17 cellular contexts compared by ENCODE assay signal in the genomic region with DNA sequence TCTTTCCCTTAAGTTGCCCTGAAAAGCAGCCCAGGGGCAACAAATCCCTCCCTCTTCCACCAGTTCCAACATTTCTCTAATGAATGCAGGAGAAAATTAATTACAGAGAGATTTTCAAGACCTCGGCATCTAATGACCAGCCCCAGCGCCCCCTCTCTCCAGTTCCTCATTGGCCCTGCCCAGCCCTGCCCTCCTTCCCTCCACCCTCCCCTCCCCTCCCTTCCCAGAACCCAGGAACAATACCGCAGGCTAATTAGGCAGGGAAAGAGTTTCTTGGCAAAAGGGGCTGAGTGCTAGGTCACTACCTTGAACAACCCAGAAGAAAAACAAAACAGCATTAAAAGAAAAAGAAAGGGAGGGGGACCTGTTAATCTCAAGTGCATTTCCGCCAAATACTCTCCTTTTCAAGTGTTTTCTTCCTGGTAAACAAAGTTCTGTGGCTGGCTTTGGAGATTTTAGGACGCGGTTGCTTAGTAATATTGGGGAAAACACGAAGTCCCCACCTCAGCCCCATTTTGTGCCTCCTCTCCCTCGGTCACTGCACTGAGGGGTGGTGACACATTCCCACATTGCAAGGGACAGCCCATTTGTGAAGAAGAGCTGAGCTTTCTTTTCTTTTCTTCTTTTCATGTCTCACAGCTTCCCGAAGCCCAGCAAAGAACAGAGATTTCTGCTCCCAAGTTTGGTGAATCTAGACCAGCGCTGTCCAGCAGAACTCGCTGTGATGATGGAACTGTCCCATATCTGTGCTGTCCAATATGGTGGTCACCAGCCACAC.
A peak's percentile ranks its signal among the peaks of the same experiment; 100 is the strongest.
DNase-seq lines count a peak whose midpoint lies in the region; ATAC-seq and TF ChIP-seq lines count a peak whose summit lies in the region.
"Had no signal": no experiment of that assay in that cellular context is flagged by ENCODE, and none has a peak within 500 bp of the region (broad histone marks: within the 10 kb centered on the region; RNA-seq: fewer than 3 reads in every experiment).

No MANE protein-coding gene starts in this region.

- H3K79me1 ChIP-seq in H9 (ENCODE audit: insufficient read depth, low read depth, low read length, poor library complexity, severe bottlenecking), result no peaks in the 10 kb centered on the region

- H3K27ac ChIP-seq in H9 (ENCODE audit: insufficient read length, low read depth, low read length) (no peak overlapping the region), adrenal gland (no peak overlapping the region), colonic mucosa (no peak overlapping the region)
- H3K27ac ChIP-seq: BLaER1 treated with 17β-estradiol and CSF1 and Interleukin-3, amounts not matched to agents 10 nM and 100 nM; PC-9; spleen; vagina; VCaP had no signal

- H3K4me1 Mint-ChIP-seq in H9, result peaks cover 13 to 14% of the 10 kb centered on the region in 2 experiments

- H2AFZ ChIP-seq in H9 (ENCODE audit: low read length), result no peak overlapping the region
- H2AFZ ChIP-seq: PC-9 had no signal

- H3K4me2 ChIP-seq in H9 (ENCODE audit: insufficient read depth, insufficient read length, low read length), result peak overlapping the region; percentile 34
- H3K4me2 ChIP-seq: BLaER1 treated with 17β-estradiol and CSF1 and Interleukin-3, amounts not matched to agents 10 nM and 100 nM; PC-9 had no signal

- no peaks in the 10 kb centered on the region for H3K23me2 ChIP-seq in H9 (ENCODE audit: insufficient read length, low read depth, low read length, poor library complexity, severe bottlenecking)

- no peak overlapping the region for H3K56ac ChIP-seq in H9 (ENCODE audit: insufficient read length, low read depth, low read length)

- peak; percentile 66 for DNase-seq in H9
- peak; percentile 36 for DNase-seq in NCI-H748 treated with DMSO at 0.1 percent for 48 hours (lab: John Stamatoyannopoulos, UW)
- DNase-seq in iPS-NIHi11 (ENCODE audit: low spot score), result peak; percentile 70
- peak; percentile 63 for DNase-seq in retina
- DNase-seq in Right ventricle myocardium inferior (ENCODE audit: missing footprints), result no peak
- DNase-seq in adrenal gland, result no peak
- DNase-seq in colonic mucosa, result no peak
- DNase-seq: aorta; effector CD8-positive, alpha-beta T cell; NCI-H524; PC-9; spleen; stimulated activated naive CD8-positive, alpha-beta T cell treated with anti-CD3 and anti-CD28 coated beads, Interleukin-15, Interleukin-2, amounts not matched to agents 100 U/mL and 50 U/mL, for 24 hours had no signal

- H3K4me1 ChIP-seq in H9 (ENCODE audit: insufficient read depth, low read length) (0 out of 2 replicates have a peak, but pooled peaks cover 2% of the 10 kb centered on the region), adrenal gland (replicated peaks in 1 of 2) (peaks cover 0 to 5% of the 10 kb centered on the region in 2 donors), colonic mucosa (peaks cover 6% of the 10 kb centered on the region)

- no peak overlapping the region for H2AK5ac ChIP-seq in H9 (ENCODE audit: insufficient read length, low read length)

- peak overlapping the region in 1 of 2 experiments; percentile 40; a peak in 2 of 5 replicates for H3K4me3 Mint-ChIP-seq in H9

- no peak overlapping the region for H2BK20ac ChIP-seq in H9 (ENCODE audit: low read depth, low read length, poor library complexity, severe bottlenecking)

- peaks cover 16% of the 10 kb centered on the region for H3K27me3 Mint-ChIP-seq in H9 (ENCODE audit: low read depth)

- H3K36me3 ChIP-seq in adrenal gland (replicated peaks in 1 of 2) (no peaks in the 10 kb centered on the region), colonic mucosa (no peaks in the 10 kb centered on the region)
- H3K36me3 ChIP-seq: BLaER1 treated with 17β-estradiol and CSF1 and Interleukin-3, amounts not matched to agents 10 nM and 100 nM; spleen; vagina had no signal

- no peaks in the 10 kb centered on the region for H3K36me3 Mint-ChIP-seq in H9 (ENCODE audit: insufficient read depth in 1 of 3, low read depth in 3 of 3)

- no peak overlapping the region for H3T11ph ChIP-seq in H9 (ENCODE audit: low read length)

- no peak overlapping the region for H2BK5ac ChIP-seq in H9 (ENCODE audit: insufficient read length, low read length)

- ATAC-seq in Right ventricle myocardium inferior, result no peak
- ATAC-seq: stimulated activated naive CD8-positive, alpha-beta T cell treated with anti-CD3 and anti-CD28 coated beads, Interleukin-15, Interleukin-2, amounts not matched to agents 100 U/mL and 50 U/mL, for 24 hours had no signal

- no peaks in the 10 kb centered on the region for H3K79me2 ChIP-seq in H9 (ENCODE audit: insufficient read depth, low read length)

- H3K4me3 ChIP-seq in adrenal gland, result no peak overlapping the region
- no peak overlapping the region for H3K4me3 ChIP-seq in colonic mucosa
- H3K4me3 ChIP-seq: BLaER1 treated with 17β-estradiol and CSF1 and Interleukin-3, amounts not matched to agents 10 nM and 100 nM; PC-9; spleen; vagina had no signal

- no peak for TF ChIP-seq CTCF in H9 (conservative IDR thresholded peaks at IDR 0.05)
- no peak for TF ChIP-seq CTCF in adrenal gland (IDR thresholded peaks at IDR 0.05)
- no peak for TF ChIP-seq CTCF in colonic mucosa (IDR thresholded peaks at IDR 0.05)

- no peak overlapping the region for H3K23ac ChIP-seq in H9 (ENCODE audit: insufficient read length, low read depth, low read length)

- H2BK15ac ChIP-seq in H9 (ENCODE audit: low read depth, low read length), result no peak overlapping the region

- H3K27me3 ChIP-seq in H9 (ENCODE audit: insufficient read depth, low read length) (no peaks in the 10 kb centered on the region), adrenal gland (no peaks in the 10 kb centered on the region), colonic mucosa (no peaks in the 10 kb centered on the region)
- H3K27me3 ChIP-seq: vagina had no signal

- H4K20me1 ChIP-seq in H9 (ENCODE audit: control insufficient read depth, insufficient read depth, insufficient read length), result no peaks in the 10 kb centered on the region
- H4K20me1 ChIP-seq: BLaER1 treated with 17β-estradiol and CSF1 and Interleukin-3, amounts not matched to agents 10 nM and 100 nM had no signal

- H4K5ac ChIP-seq in H9 (ENCODE audit: insufficient read length, low read depth, low read length), result no peak overlapping the region

- no peak overlapping the region for H4K91ac ChIP-seq in H9 (ENCODE audit: insufficient read length, low read depth, low read length)

- TF ChIP-seq POLR2A in adrenal gland (IDR thresholded peaks at IDR 0.05), result no peak

- no peak overlapping the region for H3K14ac ChIP-seq in H9 (ENCODE audit: insufficient read depth, low read length)

- no peak overlapping the region for H2BK120ac ChIP-seq in H9 (ENCODE audit: low read depth, low read length, poor library complexity, severe bottlenecking)

- H3K27ac Mint-ChIP-seq in H9, result no peak overlapping the region; a peak in 1 of 7 replicates
- H3K27ac Mint-ChIP-seq: activated T-helper 2 cell treated with anti-CD3 and anti-CD28 coated beads, Interferon-gamma antibody, Interleukin-2, Interleukin-4, amounts not matched to agents 10 μg/mL and 5 μg/mL and 100 μg/mL, durations not matched to agents 14 hours and 24 hours and 36 hours had no signal

- no peaks in the 10 kb centered on the region for H3K9me3 Mint-ChIP-seq in H9
- H3K9me3 Mint-ChIP-seq: activated T-helper 2 cell treated with anti-CD3 and anti-CD28 coated beads, Interferon-gamma antibody, Interleukin-2, Interleukin-4, amounts not matched to agents 10 μg/mL and 5 μg/mL and 100 μg/mL, durations not matched to agents 14 hours and 24 hours and 36 hours had no signal

- H3K4ac ChIP-seq in H9 (ENCODE audit: low read depth, low read length), result no peak overlapping the region

- H3K9me3 ChIP-seq in H9 (ENCODE audit: control insufficient read depth, low read depth, low read length), result no peaks in the 10 kb centered on the region
- H3K9me3 ChIP-seq in adrenal gland (replicated peaks in 1 of 3), result no peaks in the 10 kb centered on the region
- no peaks in the 10 kb centered on the region for H3K9me3 ChIP-seq in colonic mucosa
- H3K9me3 ChIP-seq: BLaER1 treated with 17β-estradiol and CSF1 and Interleukin-3, amounts not matched to agents 10 nM and 100 nM; spleen; vagina had no signal

- no peak overlapping the region for H3K18ac ChIP-seq in H9 (ENCODE audit: insufficient read length, low read depth, low read length)

- no peak overlapping the region for H4K8ac ChIP-seq in H9 (replicated peaks; ENCODE audit: insufficient read length, low read depth, low read length)

- no peak overlapping the region for H2BK12ac ChIP-seq in H9 (ENCODE audit: insufficient read length, low read depth, low read length)

- intact Hi-C loops in Right ventricle myocardium inferior (cut with DNase I), result no loop called here
- intact Hi-C loops in adrenal gland (cut with DNase I), result no loop called here
- intact Hi-C loops in colonic mucosa (cut with DNase I), result loop anchor here (5.0 kb wide), 1 partner anchor 64 kb away; no protein-coding TSS in a partner anchor

- H3K9ac ChIP-seq in H9 (ENCODE audit: extremely low read depth, insufficient read length, low read length) (no peak overlapping the region), colonic mucosa (ENCODE audit: low read depth in 2 of 2, low read length in 2 of 2) (no peak overlapping the region)
- H3K9ac ChIP-seq: BLaER1 treated with 17β-estradiol and CSF1 and Interleukin-3, amounts not matched to agents 10 nM and 100 nM had no signal

- no CpG with 5 or more reads among the region's 11 CpGs for WGBS in H9 (ENCODE audit: extremely low coverage, insufficient read length, low lambda C conversion rate)
- WGBS in adrenal gland, 4 donors, result 50 to 67% (median 62%) methylated on average over 11 of the region's 11 CpGs

Comparison
In these comparisons a context has a peak if more than half of its experiments do, and no peak if none do; other contexts are left out.
1. DNase-seq: peak in H9 (single experiment), NCI-H748 treated with DMSO at 0.1 percent for 48 hours (single experiment), iPS-NIHi11 (single experiment) and retina (single experiment); none in Right ventricle myocardium inferior (single experiment), adrenal gland (0 of 7) and colonic mucosa (single experiment).